6 cellular contexts compared by ENCODE assay signal in the genomic region with DNA sequence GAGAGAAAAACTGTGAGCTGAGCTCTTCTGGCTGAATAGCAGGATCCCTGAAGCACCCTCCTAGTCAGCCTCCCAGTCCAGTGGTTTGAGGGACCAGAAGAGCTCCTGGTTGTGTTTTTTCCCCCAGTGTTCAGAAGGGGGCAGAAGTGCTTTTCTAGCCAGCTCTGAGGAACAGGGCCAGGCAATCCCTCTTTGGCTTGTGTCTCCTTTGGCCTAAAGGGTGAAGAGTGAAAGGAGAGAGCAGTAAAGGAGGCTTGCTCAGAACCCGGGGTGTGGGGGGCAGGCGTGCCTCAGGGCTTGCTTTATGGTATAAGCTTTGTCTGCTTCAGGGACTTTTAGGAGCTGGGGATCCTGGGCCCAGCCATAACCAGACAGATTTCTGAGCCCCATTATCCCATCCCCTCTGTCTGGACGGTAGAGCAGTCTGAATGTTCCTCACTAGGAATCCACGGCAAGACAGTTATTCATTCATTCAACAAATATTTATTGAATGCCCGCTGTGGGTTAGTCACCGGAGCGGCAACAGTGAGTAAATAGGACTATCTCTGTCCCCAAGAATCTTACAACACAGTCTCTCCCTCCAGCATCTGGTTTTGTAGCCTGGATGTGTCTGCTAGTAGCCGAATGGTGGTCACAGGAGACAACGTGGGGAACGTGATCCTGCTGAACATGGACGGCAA. TPM values are rescaled to one million over a fixed set of nuclear protein-coding genes. Genes with fewer than 3 reads are reported as not detected.
A peak's percentile ranks its signal among the peaks of the same experiment; 100 is the strongest.
DNase-seq lines count a peak whose midpoint lies in the region; TF ChIP-seq lines count a peak whose summit lies in the region.

No MANE protein-coding gene starts in this region.

- CTCF ChIA-PET in AG04449 (lab: Yijun Ruan, JAX), result interaction anchor here (0.7 to 6.7 kb wide), 19 partner anchors 9 to 173 kb away, joined by 3 to 55 read pairs (median 7); a partner anchor contains a TSS

- POLR2A ChIA-PET in AG04449 (lab: Yijun Ruan, JAX), result interaction anchor here (0.6 to 2.3 kb wide), 4 partner anchors 8 to 523 kb away, joined by 3 to 13 read pairs (median 4); a partner anchor contains a TSS

- H3K36me3 ChIP-seq in sigmoid colon, result peaks cover 5 to 48% (median 9%) of the 10 kb centered on the region in 4 donors

- TF ChIP-seq CTCF in AG04449 (IDR thresholded peaks at IDR 0.05; ENCODE audit: insufficient read depth, low read length, missing control alignments) (peak; percentile 47), sigmoid colon (IDR thresholded peaks at IDR 0.05) (peak in 1 of 4 experiments; percentile 22), coronary artery (IDR thresholded peaks at IDR 0.05) (no peak)

- DNase-seq in AG04449 (ENCODE audit: low read depth, low spot score), result no peak
- peak; percentile 84 for DNase-seq in M059J (ENCODE audit: low read depth)
- peak; percentile 79 for DNase-seq in cerebellar cortex (ENCODE audit: low spot score)
- DNase-seq in sigmoid colon, result no peak
- DNase-seq in coronary artery (ENCODE audit: low spot score), result no peak
- no peak for DNase-seq in NCI-H524 treated with DMSO at 0.1 percent for 48 hours (lab: John Stamatoyannopoulos, UW)

- peaks cover 0 to 17% (median 12%) of the 10 kb centered on the region in 4 donors for H3K4me1 ChIP-seq in sigmoid colon

- H3K4me3 ChIP-seq in AG04449 (ENCODE audit: low read depth, low read length) (no peak overlapping the region), sigmoid colon (peak overlapping the region in 2 of 4 donors; percentile 3 to 12), coronary artery (no peak overlapping the region)

- no peaks in the 10 kb centered on the region for H3K9me3 ChIP-seq in sigmoid colon

- TF ChIP-seq POLR2A in sigmoid colon (IDR thresholded peaks at IDR 0.05), result no peak

- intact Hi-C loops in sigmoid colon (cut with DNase I), result no loop called here

- H3K27me3 ChIP-seq in sigmoid colon, result no peaks in the 10 kb centered on the region

- H3K27ac ChIP-seq in sigmoid colon (peak overlapping the region; percentile 18 to 67 (median 58)), coronary artery (peak overlapping the region in 1 of 2 donors; percentile 26)

- no peak for TF ChIP-seq EP300 in sigmoid colon (IDR thresholded peaks at IDR 0.05)

- 62 to 80% methylated on average over 11 of the region's 11 CpGs for WGBS in sigmoid colon, 2 donors

RNA-seq across cellular contexts. Expression of a gene that starts 14.5 kb away (rescaled TPM):
- total RNA-seq in M059J (2014; rRNA removed; shearing (Covaris generic)), result 74.4 and 98.8 TPM in 2 replicates
- 10 to 100 TPM; 30.7 to 54.0 (median 34.9) TPM for total RNA-seq in sigmoid colon
- 10 to 100 TPM; 15.6 to 50.9 (median 25.4) TPM for polyA plus RNA-seq in sigmoid colon

RNA-seq across cellular contexts. Expression of a gene that starts 19.4 kb away (rescaled TPM):
- 21.2 and 23.2 TPM in 2 replicates for total RNA-seq in M059J (2014; rRNA removed; shearing (Covaris generic))
- 10 to 100 TPM; 31.9 to 44.6 (median 32.3) TPM for total RNA-seq in sigmoid colon
- polyA plus RNA-seq in sigmoid colon, result 10 to 100 TPM; 21.3 to 42.0 (median 21.6) TPM

RNA-seq across cellular contexts. Expression of a gene that starts 23.7 kb away (rescaled TPM):
- 7.7 and 13.1 TPM in 2 replicates for total RNA-seq in M059J (2014; rRNA removed; shearing (Covaris generic))
- 10 to 100 TPM; 30.3 to 54.5 (median 40.2) TPM for total RNA-seq in sigmoid colon
- polyA plus RNA-seq in sigmoid colon, result 10 to 100 TPM; 57.3 to 90.1 (median 61.5) TPM

RNA-seq across cellular contexts. Expression of a gene that starts 35.8 kb away (rescaled TPM):
- 13.3 and 25.1 TPM in 2 replicates for total RNA-seq in M059J (2014; rRNA removed; shearing (Covaris generic))
- 10 to 100 TPM; 25.8 to 55.7 (median 33.6) TPM for total RNA-seq in sigmoid colon
- polyA plus RNA-seq in sigmoid colon, result 10 to 100 TPM; 18.6 to 32.5 (median 19.2) TPM

RNA-seq across cellular contexts. Expression of a gene that starts 47.9 kb away (rescaled TPM):
- total RNA-seq in M059J (2014; rRNA removed; shearing (Covaris generic)), result 13.3 and 15.8 TPM in 2 replicates
- 10 to 100 TPM; 56.0 to 78.3 (median 73.5) TPM for total RNA-seq in sigmoid colon
- polyA plus RNA-seq in sigmoid colon, result 1 to 10 TPM; 1.2 to 7.0 (median 4.8) TPM

Comparison
In these comparisons a context has a peak if more than half of its experiments do, and no peak if none do; other contexts are left out.
1. DNase-seq: peak in M059J (single experiment) and cerebellar cortex (single experiment); none in AG04449 (single experiment), sigmoid colon (single experiment), coronary artery (single experiment) and NCI-H524 treated with DMSO at 0.1 percent for 48 hours (single experiment).